ENCODE assay signal across 1 cellular context in the genomic region with DNA sequence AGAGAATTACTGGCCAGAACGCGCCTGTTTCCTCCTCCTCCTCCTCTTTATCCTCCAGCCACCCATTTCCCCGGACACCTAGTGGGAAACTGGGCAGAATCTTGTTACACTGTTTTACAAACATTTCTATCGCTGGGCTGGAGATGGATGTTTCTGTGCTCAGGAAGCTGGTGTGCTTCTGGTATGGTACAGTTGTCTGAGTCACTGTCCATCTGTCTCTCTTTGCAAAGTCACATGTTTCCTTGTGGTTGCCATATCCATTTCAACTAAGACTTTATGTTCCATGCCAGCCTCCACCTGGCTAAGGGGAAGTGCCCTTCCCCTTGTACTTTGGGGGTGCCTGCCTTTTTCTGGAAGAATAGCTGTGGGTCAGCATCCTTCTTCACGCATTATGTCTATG.
TF ChIP-seq lines count a peak whose summit lies in the region.

No MANE protein-coding gene starts in this region.

TF ChIP-seq in SK-N-SH, 30 proteins besides CTCF, POLR2A, EP300 and RAD21 (continued from another document):
- TF ChIP-seq USF1 (IDR thresholded peaks at IDR 0.05; ENCODE audit: borderline replicate concordance, low read depth): peak; percentile 14; the same call in 1 of the 2 replicates
- peak; percentile 44 for TF ChIP-seq TCF12 (IDR thresholded peaks at IDR 0.05)
- TF ChIP-seq POLR2AphosphoS5 (IDR thresholded peaks at IDR 0.05; ENCODE audit: low read depth, low read length): no peak
- no peak for TF ChIP-seq FOXM1 (IDR thresholded peaks at IDR 0.05; ENCODE audit: low read depth)
TF ChIP-seq in SK-N-SH: peak in this region for 2.
